In the genomic region with DNA sequence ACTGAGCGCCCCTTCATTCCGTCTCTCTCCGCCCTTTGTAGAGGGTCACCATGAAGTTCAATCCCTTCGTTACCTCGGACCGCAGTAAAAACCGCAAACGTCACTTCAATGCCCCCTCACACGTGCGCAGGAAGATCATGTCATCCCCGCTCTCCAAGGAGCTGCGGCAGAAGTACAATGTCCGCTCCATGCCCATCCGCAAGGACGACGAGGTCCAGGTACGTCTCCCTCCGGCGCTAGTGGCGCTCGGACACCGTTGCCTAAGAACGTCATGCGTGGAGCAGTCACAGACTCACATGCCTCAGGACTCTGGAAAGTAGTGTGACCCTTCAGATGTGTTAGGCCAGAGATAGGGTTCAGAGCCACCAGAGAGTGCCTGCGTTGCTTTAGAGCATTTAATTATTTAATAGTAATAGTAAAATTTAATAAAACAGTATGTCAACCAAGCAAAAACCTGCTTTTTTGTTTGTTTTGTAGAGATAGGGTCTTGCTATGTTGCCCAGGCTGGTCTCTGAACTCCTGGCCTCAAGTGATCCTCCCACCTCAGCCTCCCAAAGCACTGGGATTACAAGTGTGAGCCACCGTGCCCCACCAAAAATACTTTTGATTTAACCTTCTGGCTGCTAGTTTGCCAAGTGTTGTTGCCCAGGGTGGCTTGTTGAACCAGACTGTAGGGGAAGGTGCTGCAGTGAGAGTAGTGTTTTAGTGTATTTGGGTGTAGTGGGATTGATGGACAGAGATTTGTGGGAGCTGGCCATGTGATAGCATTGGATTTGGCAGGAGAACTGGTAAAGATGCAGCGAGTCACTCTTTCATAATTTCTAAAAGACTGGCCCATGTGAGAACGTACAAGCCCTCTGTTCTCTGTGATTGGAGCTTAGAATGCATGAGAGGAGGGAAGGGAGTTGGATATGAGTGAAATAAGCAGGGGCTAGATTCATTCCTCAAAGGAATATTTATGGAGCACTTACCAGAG, we compare ENCODE assay signal across 8 cellular contexts. TPM values are rescaled to one million over a fixed set of nuclear protein-coding genes. Genes with fewer than 3 reads are reported as not detected.
A peak's percentile ranks its signal among the peaks of the same experiment; 100 is the strongest.
DNase-seq lines count a peak whose midpoint lies in the region; ATAC-seq and TF ChIP-seq lines count a peak whose summit lies in the region.

No MANE protein-coding gene starts in this region.

- peaks cover 45% of the 10 kb centered on the region for H3K4me1 Mint-ChIP-seq in dendritic cell treated with granulocyte-macrophage colony-stimulating factor and Interleukin-4, amounts not matched to agents 40 ng/mL and 50 ng/mL, for 4 days (ENCODE audit: low read depth)
- H3K4me1 Mint-ChIP-seq in naive thymus-derived CD8-positive, alpha-beta T cell, result peaks cover 24 to 46% (median 33%) of the 10 kb centered on the region in 4 donors

- no peaks in the 10 kb centered on the region for H4K20me1 ChIP-seq in Loucy (ENCODE audit: insufficient read depth, low read length, poor library complexity, severe bottlenecking)

- peaks cover 15% of the 10 kb centered on the region; the same call in 1 of the 2 replicates for H3K79me2 ChIP-seq in Loucy (ENCODE audit: insufficient read depth, low read length)

- no peak for TF ChIP-seq CTCF in BJ (IDR thresholded peaks at IDR 0.05; ENCODE audit: insufficient read depth, low read depth, low read length)
- no peak for TF ChIP-seq CTCF in Loucy (conservative IDR thresholded peaks at IDR 0.05; ENCODE audit: low read length)

- H3K9me2 ChIP-seq in Loucy (replicated peaks; ENCODE audit: low read depth, low read length), result no peaks in the 10 kb centered on the region

- H3K4me3 ChIP-seq in BJ (ENCODE audit: low read depth, low read length) (peak overlapping the region; percentile 94), Loucy (ENCODE audit: low read length, poor library complexity, severe bottlenecking) (peak overlapping the region; percentile 96)

- no peak for ATAC-seq in naive thymus-derived CD8-positive, alpha-beta T cell

- no peaks in the 10 kb centered on the region; the same call in 1 of the 2 replicates for H3K36me3 ChIP-seq in BJ (ENCODE audit: control insufficient read depth, insufficient read depth, low read length)
- no peaks in the 10 kb centered on the region for H3K36me3 ChIP-seq in Loucy (ENCODE audit: insufficient read depth, low read length)

- peak overlapping the region; percentile 94 for H3K27ac Mint-ChIP-seq in dendritic cell treated with granulocyte-macrophage colony-stimulating factor and Interleukin-4, amounts not matched to agents 40 ng/mL and 50 ng/mL, for 4 days
- peak overlapping the region; percentile 96 to 99 (median 98) for H3K27ac Mint-ChIP-seq in naive thymus-derived CD8-positive, alpha-beta T cell

- CTCF ChIA-PET in BJ (lab: Yijun Ruan, JAX), result interaction anchor here (0.6 to 2.4 kb wide), 20 partner anchors 8 to 508 kb away, joined by 3 to 16 read pairs (median 5); partner anchors contain the start of gene ATP6V0E1

- POLR2A ChIA-PET in BJ (lab: Charles Lee), result no interaction called here
- POLR2A ChIA-PET in naive thymus-derived CD8-positive, alpha-beta T cell (lab: Charles Lee), result interaction anchor here (0.7 to 2.3 kb wide), 10 partner anchors 10 to 953 kb away, joined by 3 to 24 read pairs (median 5); partner anchors contain the start of genes ATP6V0E1 and DUSP1

- no peak for DNase-seq in BJ (ENCODE audit: low read depth)
- DNase-seq in naive thymus-derived CD8-positive, alpha-beta T cell, result peak in 1 of 10 donors; percentile 3
- no peak for DNase-seq in NCI-H2081 treated with DMSO at 0.1 percent for 48 hours (lab: John Stamatoyannopoulos, UW)
- no peak for DNase-seq in iPS-NIHi7 (ENCODE audit: extremely low spot score)
- no peak for DNase-seq in NCI-H69 (lab: John Stamatoyannopoulos, UW)
- no peak for DNase-seq in HPDE6-E6E7 (ENCODE audit: extremely low spot score)

- H3K27me3 ChIP-seq in BJ (ENCODE audit: control insufficient read depth, insufficient read depth, low read length), result no peaks in the 10 kb centered on the region
- H3K27me3 ChIP-seq in Loucy (ENCODE audit: insufficient read depth, low read length, poor library complexity, severe bottlenecking), result no peaks in the 10 kb centered on the region

- no peaks in the 10 kb centered on the region for H3K27me3 Mint-ChIP-seq in dendritic cell treated with granulocyte-macrophage colony-stimulating factor and Interleukin-4, amounts not matched to agents 40 ng/mL and 50 ng/mL, for 4 days
- H3K27me3 Mint-ChIP-seq in naive thymus-derived CD8-positive, alpha-beta T cell, result no peaks in the 10 kb centered on the region

- H3K4me3 Mint-ChIP-seq in dendritic cell treated with granulocyte-macrophage colony-stimulating factor and Interleukin-4, amounts not matched to agents 40 ng/mL and 50 ng/mL, for 4 days, result peak overlapping the region; percentile 91
- H3K4me3 Mint-ChIP-seq in naive thymus-derived CD8-positive, alpha-beta T cell, result peak overlapping the region; percentile 92 to 98 (median 96)

- no peak overlapping the region for H2AFZ ChIP-seq in Loucy (ENCODE audit: low read length)

- intact Hi-C loops in dendritic cell treated with granulocyte-macrophage colony-stimulating factor and Interleukin-4, amounts not matched to agents 40 ng/mL and 50 ng/mL, for 4 days (cut with micrococcal nuclease), result loop anchor here (1.0 kb wide), 1 partner anchor 184 kb away; the partner anchor contains the start of gene BNIP1

- H3K36me3 Mint-ChIP-seq in dendritic cell treated with granulocyte-macrophage colony-stimulating factor and Interleukin-4, amounts not matched to agents 40 ng/mL and 50 ng/mL, for 4 days (ENCODE audit: low read depth), result peaks cover 49% of the 10 kb centered on the region
- peaks cover 0 to 20% (median 2%) of the 10 kb centered on the region in 3 donors for H3K36me3 Mint-ChIP-seq in naive thymus-derived CD8-positive, alpha-beta T cell

- H3F3A ChIP-seq in Loucy (ENCODE audit: low read depth), result no peaks in the 10 kb centered on the region

- no peaks in the 10 kb centered on the region for H3K9me3 Mint-ChIP-seq in dendritic cell treated with granulocyte-macrophage colony-stimulating factor and Interleukin-4, amounts not matched to agents 40 ng/mL and 50 ng/mL, for 4 days
- no peaks in the 10 kb centered on the region for H3K9me3 Mint-ChIP-seq in naive thymus-derived CD8-positive, alpha-beta T cell

- H3K9me3 ChIP-seq in Loucy (ENCODE audit: insufficient read depth, low read depth, low read length), result no peaks in the 10 kb centered on the region

- H3K4me1 ChIP-seq in Loucy (ENCODE audit: insufficient read depth, low read length, poor library complexity, severe bottlenecking), result no peaks in the 10 kb centered on the region

- H3K4me2 ChIP-seq in Loucy (ENCODE audit: low read depth, low read length, poor library complexity, severe bottlenecking), result peak overlapping the region; percentile 68

- H3K9ac ChIP-seq in Loucy (ENCODE audit: low read depth, low read length, poor library complexity, severe bottlenecking), result peak overlapping the region; percentile 88

RNA-seq across cellular contexts. Expression of gene RPL26L1, which starts 0.9 kb away (rescaled TPM):
- 102 and 113 TPM in 2 replicates for polyA plus RNA-seq in BJ (2011; rRNA removed)
- polyA minus RNA-seq in BJ (2011; rRNA and poly(A)+ RNA removed), result 31.6 and 57.6 TPM in 2 replicates
- 10 to 100 TPM; 15.7 to 16.5 TPM for total RNA-seq in naive thymus-derived CD8-positive, alpha-beta T cell
- 10 to 100 TPM; 38.2 to 42.1 (median 40.3) TPM for polyA plus RNA-seq in naive thymus-derived CD8-positive, alpha-beta T cell

RNA-seq across cellular contexts. Expression of gene ATP6V0E1, which starts 23.5 kb away (rescaled TPM):
- 491 and 500 TPM in 2 replicates for polyA plus RNA-seq in BJ (2011; rRNA removed)
- polyA minus RNA-seq in BJ (2011; rRNA and poly(A)+ RNA removed), result 96.5 and 142 TPM in 2 replicates
- total RNA-seq in naive thymus-derived CD8-positive, alpha-beta T cell, result 100 to 1,000 TPM; 141 to 150 TPM
- polyA plus RNA-seq in naive thymus-derived CD8-positive, alpha-beta T cell, result 100 to 1,000 TPM; 411 to 532 (median 494) TPM
